ENCODE assay signal across 31 cellular contexts in the genomic region with DNA sequence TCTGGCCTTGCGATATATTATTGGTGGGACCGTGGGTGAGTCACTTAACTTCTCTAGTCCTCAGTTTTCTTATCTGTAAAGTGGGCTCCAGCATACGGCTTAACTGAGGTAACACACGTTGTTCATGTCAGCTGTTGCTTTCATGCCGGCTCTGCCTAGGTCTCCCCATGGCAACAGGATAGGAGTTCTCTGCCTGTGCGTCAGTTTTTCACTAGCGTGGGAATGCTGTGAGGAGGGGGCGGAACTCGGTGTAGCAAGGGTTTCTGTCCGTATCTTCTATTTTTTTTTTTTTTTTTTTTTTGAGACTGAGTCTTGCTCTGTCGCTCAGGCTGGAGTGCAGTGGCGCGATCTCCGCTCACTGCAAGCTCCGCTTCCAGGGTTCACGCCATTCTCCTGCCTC.
"Had no signal": no experiment of that assay in that cellular context is flagged by ENCODE, and none has a peak within 500 bp of the region (broad histone marks: within the 10 kb centered on the region; RNA-seq: fewer than 3 reads in every experiment).

No MANE protein-coding gene starts in this region.

- H3K36me3 ChIP-seq: adrenal gland, ascending aorta, brain microvascular endothelial cell, breast epithelium, cardiac muscle cell had no signal

- DNase-seq: activated effector memory CD4-positive, alpha-beta T cell treated with anti-CD3 and anti-CD28 coated beads, Interleukin-2, amount 50 U/mL, for 16 hours; activated effector memory CD4-positive, alpha-beta T cell treated with Interleukin-2 at 50 U/mL for 16 hours; activated gamma-delta T cell treated with Interleukin-2 at 50 U/mL for 16 hours; activated naive CD4-positive, alpha-beta T cell; activated naive CD4-positive, alpha-beta T cell treated with anti-CD3 and anti-CD28 coated beads for 36 hours; activated naive CD4-positive, alpha-beta T cell treated with anti-CD3 and anti-CD28 coated beads, Interleukin-2, amount 10 ng/mL, durations not matched to agents 7 days and 5 days; activated naive CD4-positive, alpha-beta T cell treated with anti-CD3 and anti-CD28 coated beads, Interleukin-2, amount 50 U/mL, for 16 hours; activated naive CD4-positive, alpha-beta T cell treated with Interleukin-2 at 50 U/mL for 16 hours; activated naive CD8-positive, alpha-beta T cell treated with anti-CD3 and anti-CD28 coated beads for 36 hours; activated naive CD8-positive, alpha-beta T cell treated with anti-CD3 and anti-CD28 coated beads, Interleukin-2, amount 10 ng/mL, durations not matched to agents 7 days and 5 days; activated naive CD8-positive, alpha-beta T cell treated with anti-CD3 and anti-CD28 coated beads, Interleukin-2, amount 50 U/mL, for 24 hours; activated T-cell treated with anti-CD3 and anti-CD28 coated beads for 4 hours; activated T-cell treated with anti-CD3 and anti-CD28 coated beads, Interleukin-2, amount 50 U/mL, for 1 hour; activated T-cell treated with anti-CD3 and anti-CD28 coated beads, Interleukin-2, amount 50 U/mL, for 24 hours; activated T-cell treated with anti-CD3 and anti-CD28 coated beads, Interleukin-2, amount 50 U/mL, for 4 hours; activated T-cell treated with anti-CD3 and anti-CD28 coated beads, Interleukin-2, amount 50 U/mL, for 48 hours; activated T-cell treated with anti-CD3 and anti-CD28 coated beads, Interleukin-2, amount 50 U/mL, for 72 hours; amniotic stem cell; aorta; brain microvascular endothelial cell; central memory CD4-positive, alpha-beta T cell; cerebellar nuclear complex had no signal

- H3K9me3 ChIP-seq: adrenal gland, ascending aorta, body of pancreas, breast epithelium had no signal

- H3K4me1 ChIP-seq: adrenal gland, ascending aorta, body of pancreas, breast epithelium had no signal

- ATAC-seq: activated naive CD4-positive, alpha-beta T cell treated with anti-CD3 and anti-CD28 coated beads, Interleukin-2, amount 50 U/mL, for 72 hours; activated naive CD8-positive, alpha-beta T cell treated with anti-CD3 and anti-CD28 coated beads, Interleukin-2, amount 50 U/mL, for 24 hours; activated T-cell treated with anti-CD3 and anti-CD28 coated beads, Interleukin-2, amount 50 U/mL, for 4 hours; activated T-cell treated with anti-CD3 and anti-CD28 coated beads, Interleukin-2, amount 50 U/mL, for 72 hours; activated T-helper 17 cell treated with anti-CD3 and anti-CD28 coated beads, Interleukin-2, amount 50 U/mL, for 72 hours; body of pancreas had no signal

- H3K4me3 ChIP-seq: adrenal gland, ascending aorta, body of pancreas, breast epithelium, cardiac muscle cell had no signal

- FAIRE-seq: astrocyte, bronchial epithelial cell had no signal

- H3K27me3 ChIP-seq: adrenal gland, ascending aorta, body of pancreas, brain microvascular endothelial cell, breast epithelium had no signal

- H3K27ac ChIP-seq: adrenal gland, ascending aorta, body of pancreas, brain microvascular endothelial cell, breast epithelium, cardiac muscle cell had no signal
